16 cellular contexts compared by ENCODE assay signal in genomic region chr21:44419679-44420078, GRCh38. TPM values are rescaled to one million over a fixed set of nuclear protein-coding genes. Genes with fewer than 3 reads are reported as not detected.
"Had no signal": no experiment of that assay in that cellular context is flagged by ENCODE, and none has a peak within 500 bp of the region (broad histone marks: within the 10 kb centered on the region; RNA-seq: fewer than 3 reads in every experiment).

No MANE protein-coding gene starts in this region.

- FAIRE-seq: TTC549 had no signal

- H3K4me3 ChIP-seq: colonic mucosa, gastrocnemius medialis, smooth muscle cell, tibial nerve had no signal

- ATAC-seq: activated CD4-positive, CD25-positive, alpha-beta regulatory T cell treated with anti-CD3 and anti-CD28 coated beads, Interleukin-2, amount 50 U/mL, for 24 hours; gastrocnemius medialis; stimulated activated naive B cell treated with anti-CD40 and anti-IgM and Interleukin-4, amounts not matched to agents 10 μg/mL and 1 μg/mL and 100 μg/mL, for 72 hours had no signal

- H3K4me1 ChIP-seq: colonic mucosa, gastrocnemius medialis, tibial nerve had no signal

- H3K9me3 Mint-ChIP-seq: activated naive CD4-positive, alpha-beta T cell treated with anti-CD3 and anti-CD28 coated beads for 36 hours had no signal

- H3K4me3 Mint-ChIP-seq: activated naive CD4-positive, alpha-beta T cell treated with anti-CD3 and anti-CD28 coated beads for 36 hours; mesothelial cell of epicardium; stimulated activated naive B cell treated with anti-CD40 and anti-IgM and Interleukin-4, amounts not matched to agents 10 μg/mL and 1 μg/mL and 100 μg/mL, for 72 hours; T-helper 1 cell treated with Interleukin-12 subunit alpha and Interleukin-12 subunit beta and Interleukin-4 antibody, amounts not matched to agents 30 μg/mL and 1 μg/mL, for 36 hours had no signal

- H3K27ac Mint-ChIP-seq: activated naive CD4-positive, alpha-beta T cell treated with anti-CD3 and anti-CD28 coated beads for 36 hours; mesothelial cell of epicardium; stimulated activated naive B cell treated with anti-CD40 and anti-IgM and Interleukin-4, amounts not matched to agents 10 μg/mL and 1 μg/mL and 100 μg/mL, for 72 hours; T-helper 1 cell treated with Interleukin-12 subunit alpha and Interleukin-12 subunit beta and Interleukin-4 antibody, amounts not matched to agents 30 μg/mL and 1 μg/mL, for 36 hours had no signal

- H3K27ac ChIP-seq: colonic mucosa, epithelial cell of prostate, gastrocnemius medialis, neutrophil, tibial nerve had no signal

- H3K27me3 ChIP-seq: colonic mucosa, neutrophil had no signal

- H3K36me3 Mint-ChIP-seq: mesothelial cell of epicardium had no signal

- H3K36me3 ChIP-seq: colonic mucosa, gastrocnemius medialis, tibial nerve had no signal

- H3K4me2 ChIP-seq: smooth muscle cell had no signal

- H3K27me3 Mint-ChIP-seq: stimulated activated naive B cell treated with anti-CD40 and anti-IgM and Interleukin-4, amounts not matched to agents 10 μg/mL and 1 μg/mL and 100 μg/mL, for 72 hours had no signal

- DNase-seq: activated naive CD4-positive, alpha-beta T cell treated with anti-CD3 and anti-CD28 coated beads for 36 hours; caudate nucleus; colonic mucosa; effector CD8-positive, alpha-beta T cell; gastrocnemius medialis; retina; stimulated activated naive B cell treated with anti-CD40 and anti-IgM and Interleukin-4, amounts not matched to agents 10 μg/mL and 1 μg/mL and 100 μg/mL, for 72 hours had no signal

- H3K9me3 ChIP-seq: colonic mucosa, gastrocnemius medialis, neutrophil, tibial nerve had no signal

RNA-seq across cellular contexts. Expression of gene LRRC3, which starts 35.6 kb away (rescaled TPM):
- total RNA-seq: myocyte had no signal
